In the genomic region with DNA sequence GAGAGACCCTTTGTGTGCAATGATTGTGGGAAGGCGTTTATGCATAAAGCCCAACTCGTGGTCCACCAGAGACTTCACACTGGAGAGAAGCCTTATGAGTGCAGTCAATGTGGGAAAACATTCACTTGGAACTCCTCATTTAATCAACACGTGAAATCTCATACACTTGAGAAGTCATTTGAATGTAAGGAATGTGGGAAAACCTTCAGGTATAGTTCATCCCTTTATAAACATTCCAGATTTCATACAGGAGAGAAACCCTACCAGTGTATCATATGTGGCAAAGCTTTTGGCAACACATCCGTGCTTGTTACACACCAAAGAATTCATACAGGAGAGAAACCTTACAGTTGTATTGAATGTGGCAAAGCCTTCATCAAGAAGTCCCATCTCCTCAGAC, we compare ENCODE assay signal across 21 cellular contexts. TPM values are rescaled to one million over a fixed set of nuclear protein-coding genes. Genes with fewer than 3 reads are reported as not detected.
DNase-seq lines count a peak whose midpoint lies in the region; ATAC-seq, FAIRE-seq and TF ChIP-seq lines count a peak whose summit lies in the region.
"Had no signal": no experiment of that assay in that cellular context is flagged by ENCODE, and none has a peak within 500 bp of the region (broad histone marks: within the 10 kb centered on the region; RNA-seq: fewer than 3 reads in every experiment).

No MANE protein-coding gene starts in this region.

- H3K9me3 ChIP-seq in HEK293 (ENCODE audit: control insufficient read depth, insufficient read depth, low read depth, low read length) (no peaks in the 10 kb centered on the region), K562 (replicated peaks; ENCODE audit: control insufficient read depth, insufficient read depth, low read depth, low read length) (peaks cover 6% of the 10 kb centered on the region)
- H3K9me3 ChIP-seq in CD8-positive, alpha-beta T cell (ENCODE audit: low read length), result no peaks in the 10 kb centered on the region
- H3K9me3 ChIP-seq: BE2C had no signal

- no peak for TF ChIP-seq RAD21 in K562 (CRISPR knock-in tag; conservative IDR thresholded peaks at IDR 0.05 in 1 of 2, IDR thresholded peaks at IDR 0.05 in 1 of 2)

- no peak overlapping the region for H2BK5ac ChIP-seq in mesendoderm (ENCODE audit: low read length)

- H3K23ac ChIP-seq in mesendoderm (ENCODE audit: low read length), result no peak overlapping the region

- TF ChIP-seq POLR2A in H54 (IDR thresholded peaks at IDR 0.05; ENCODE audit: low read depth, low read length) (no peak), K562 (conservative IDR thresholded peaks at IDR 0.05) (no peak)

- H3K27me3 Mint-ChIP-seq in CD8-positive, alpha-beta T cell (ENCODE audit: low read depth), result no peaks in the 10 kb centered on the region
- H3K27me3 Mint-ChIP-seq: CD4-positive, alpha-beta T cell had no signal

- H4K5ac ChIP-seq in mesendoderm (ENCODE audit: low read length), result no peak overlapping the region

- FAIRE-seq in H54 (lab: Jason Lieb, UNC) (peak; percentile 52), K562 (lab: Jason Lieb, UNC) (no peak)
- FAIRE-seq: GM12891, GM18507 had no signal

- no peak overlapping the region for H2BK120ac ChIP-seq in mesendoderm (ENCODE audit: low read depth, low read length)

- DNase-seq in H54 (ENCODE audit: insufficient read length, low spot score) (no peak), K562 (ENCODE audit: extremely low read depth in 1 of 4, low spot score in 3 of 4) (no peak), mesendoderm (peak; percentile 8), DMS153 treated with DMSO at 0.1 percent for 48 hours (lab: John Stamatoyannopoulos, UW; ENCODE audit: unreplicated experiment) (no peak), Ammon's horn (ENCODE audit: low spot score) (no peak)
- DNase-seq in CD8-positive, alpha-beta T cell, result no peak
- DNase-seq: BE2C; Calu3; CD4-positive, alpha-beta T cell; COR-L47; DMS53; DMS79 treated with DMSO at 0.1 percent for 48 hours; GF-D8; GOT3; H7; HCEC 1CT had no signal

- CTCF ChIA-PET in HEK293 (lab: Yijun Ruan, JAX) (no interaction called here), K562 (lab: Yijun Ruan, JAX; ENCODE audit: low intra/inter-chr PET ratio) (no interaction called here)
- CTCF ChIA-PET in CD8-positive, alpha-beta T cell (lab: Charles Lee), result no interaction called here

- no peaks in the 10 kb centered on the region for H3K9me1 ChIP-seq in K562 (ENCODE audit: control insufficient read depth, insufficient read depth, low read length)

- H3K79me2 ChIP-seq in K562 (ENCODE audit: control insufficient read depth, insufficient read depth, low read length) (no peaks in the 10 kb centered on the region), mesendoderm (ENCODE audit: control insufficient read depth, insufficient read depth, low read length) (no peaks in the 10 kb centered on the region)

- no peak overlapping the region for H3K27ac ChIP-seq in HEK293 (ENCODE audit: extremely low read depth, low read depth, low read length)
- H3K27ac ChIP-seq in K562 (ENCODE audit: extremely low read depth, low read depth, low read length), result no peak overlapping the region
- no peak overlapping the region for H3K27ac ChIP-seq in mesendoderm (ENCODE audit: low read depth, low read length)
- H3K27ac ChIP-seq in CD8-positive, alpha-beta T cell (ENCODE audit: low read depth, low read length), result no peak overlapping the region
- H3K27ac ChIP-seq: BLaER1 treated with 17β-estradiol and CSF1 and Interleukin-3, amounts not matched to agents 10 nM and 100 nM had no signal

- 55% methylated on average over 4 of the region's 4 CpGs for WGBS in K562 (ENCODE audit: insufficient coverage, low coverage, missing lambda C conversion rate)
- whole genome bisulfite sequencing in mesendoderm (ENCODE audit: extremely low coverage, insufficient coverage, low lambda C conversion rate), result no CpG with 5 or more reads among the region's 4 CpGs

- H2BK15ac ChIP-seq in mesendoderm (replicated peaks; ENCODE audit: low read depth), result no peak overlapping the region

- intact Hi-C loops in K562 (cut with micrococcal nuclease), result no loop called here
- intact Hi-C loops in CD8-positive, alpha-beta T cell (cut with DNase I, micrococcal nuclease), result no loop called here

- H2AFZ ChIP-seq in K562 (ENCODE audit: low read depth, low read length), result no peak overlapping the region

- H3K27me3 ChIP-seq in K562 (ENCODE audit: control insufficient read depth in 2 of 2, insufficient read depth in 2 of 2, low read length in 2 of 2) (no peaks in the 10 kb centered on the region), mesendoderm (ENCODE audit: insufficient read depth, low read length, poor library complexity) (no peaks in the 10 kb centered on the region)
- H3K27me3 ChIP-seq in CD8-positive, alpha-beta T cell (ENCODE audit: insufficient read depth, low read length), result no peaks in the 10 kb centered on the region
- H3K27me3 ChIP-seq: BE2C; BLaER1 treated with 17β-estradiol and CSF1 and Interleukin-3, amounts not matched to agents 10 nM and 100 nM had no signal

- H3K4me3 ChIP-seq in HEK293 (ENCODE audit: low read depth, low read length), result no peak overlapping the region
- H3K4me3 ChIP-seq in K562, result no peak overlapping the region
- peak overlapping the region; percentile 10 for H3K4me3 ChIP-seq in mesendoderm (ENCODE audit: low read length)
- no peak overlapping the region for H3K4me3 ChIP-seq in CD8-positive, alpha-beta T cell (ENCODE audit: low read depth, low read length)

- H3K9me3 Mint-ChIP-seq in CD8-positive, alpha-beta T cell, result peaks cover 19% of the 10 kb centered on the region

- TF ChIP-seq CTCF in HEK293 (tag by site-specific recombination; IDR thresholded peaks at IDR 0.05) (no peak), K562 (IDR thresholded peaks at IDR 0.05 in 2 of 3, conservative IDR thresholded peaks at IDR 0.05 in 1 of 3; ENCODE audit: insufficient read depth in 2 of 3, low read depth in 1 of 3, low read length in 3 of 3) (no peak)
- no peak for TF ChIP-seq CTCF in CD8-positive, alpha-beta T cell (IDR thresholded peaks at IDR 0.05)

- no peak overlapping the region for H2AK5ac ChIP-seq in mesendoderm (ENCODE audit: low read length)

- H3K4ac ChIP-seq in mesendoderm (ENCODE audit: low read depth, low read length), result no peak overlapping the region

- no peaks in the 10 kb centered on the region for H3K4me1 Mint-ChIP-seq in CD8-positive, alpha-beta T cell (ENCODE audit: low read depth)
- H3K4me1 Mint-ChIP-seq: CD14-positive monocyte had no signal

- H3K27ac Mint-ChIP-seq in CD8-positive, alpha-beta T cell, result no peak overlapping the region
- H3K27ac Mint-ChIP-seq: CD14-positive monocyte; CD4-positive, alpha-beta T cell had no signal

- no peaks in the 10 kb centered on the region for H3K79me1 ChIP-seq in mesendoderm (ENCODE audit: low read length)

- POLR2A ChIA-PET in HEK293 (lab: Yijun Ruan, JAX), result no interaction called here
- POLR2A ChIA-PET in K562 (lab: Yijun Ruan, JAX), result interaction anchor here (1.2 kb wide), 1 partner anchor 16 kb away, joined by 5 read pairs; a partner anchor contains a TSS
- POLR2A ChIA-PET in CD8-positive, alpha-beta T cell (lab: Charles Lee), result no interaction called here

- no peak overlapping the region for H4K8ac ChIP-seq in mesendoderm (ENCODE audit: low read depth, low read length)

- no peaks in the 10 kb centered on the region for H3K4me1 ChIP-seq in HEK293 (ENCODE audit: control insufficient read depth, insufficient read depth, low read length)
- H3K4me1 ChIP-seq in K562 (replicated peaks in 1 of 2; ENCODE audit: control insufficient read depth in 2 of 2, insufficient read depth in 2 of 2, low read length in 2 of 2), result no peaks in the 10 kb centered on the region
- H3K4me1 ChIP-seq in mesendoderm (ENCODE audit: control insufficient read depth, low read depth, low read length), result no peaks in the 10 kb centered on the region
- no peaks in the 10 kb centered on the region for H3K4me1 ChIP-seq in CD8-positive, alpha-beta T cell (ENCODE audit: insufficient read depth, low read length)
- H3K4me1 ChIP-seq: BE2C; BLaER1 treated with 17β-estradiol and CSF1 and Interleukin-3, amounts not matched to agents 10 nM and 100 nM had no signal

- H3K4me2 ChIP-seq in K562 (ENCODE audit: insufficient read depth, low read length) (no peak overlapping the region), mesendoderm (ENCODE audit: low read length) (no peak overlapping the region)
- H3K4me2 ChIP-seq: BLaER1 treated with 17β-estradiol and CSF1 and Interleukin-3, amounts not matched to agents 10 nM and 100 nM had no signal

- H3K56ac ChIP-seq in mesendoderm (ENCODE audit: low read length), result no peak overlapping the region

- in situ Hi-C loops in K562 (cut with MboI), result no loop called here

- H3K36me3 ChIP-seq in HEK293 (ENCODE audit: control insufficient read depth in 2 of 2, insufficient read depth in 1 of 2, low read length in 2 of 2), result peaks cover 20 to 51% of the 10 kb centered on the region in 2 experiments
- H3K36me3 ChIP-seq in K562 (ENCODE audit: control insufficient read depth, insufficient read depth, low read length), result peaks cover 21% of the 10 kb centered on the region; the same call in 2 of the 3 replicates
- H3K36me3 ChIP-seq in mesendoderm (ENCODE audit: control insufficient read depth, insufficient read depth, low read length), result peaks cover 4% of the 10 kb centered on the region
- H3K36me3 ChIP-seq in CD8-positive, alpha-beta T cell (ENCODE audit: insufficient read depth, low read length), result peaks cover 4% of the 10 kb centered on the region
- H3K36me3 ChIP-seq: BE2C had no signal

- no TSS peak for BruUV-seq in K562 (replicated peaks; lab: Mats Ljungman, UMichigan)

- no peak overlapping the region for H3K9ac ChIP-seq in K562 (ENCODE audit: insufficient read depth in 1 of 2, low read depth in 2 of 2, low read length in 2 of 2)
- H3K9ac ChIP-seq in mesendoderm (ENCODE audit: low read length), result no peak overlapping the region
- H3K9ac ChIP-seq: BLaER1 treated with 17β-estradiol and CSF1 and Interleukin-3, amounts not matched to agents 10 nM and 100 nM had no signal

- peaks cover 51% of the 10 kb centered on the region for H3K36me3 Mint-ChIP-seq in CD8-positive, alpha-beta T cell

- H4K20me1 ChIP-seq in K562 (replicated peaks; ENCODE audit: control insufficient read depth, insufficient read depth, low read length), result no peaks in the 10 kb centered on the region
- H4K20me1 ChIP-seq: BLaER1 treated with 17β-estradiol and CSF1 and Interleukin-3, amounts not matched to agents 10 nM and 100 nM had no signal

- H3K18ac ChIP-seq in mesendoderm (ENCODE audit: low read length), result no peak overlapping the region

- no peak overlapping the region for H3K4me3 Mint-ChIP-seq in CD8-positive, alpha-beta T cell
- H3K4me3 Mint-ChIP-seq: CD14-positive monocyte; CD4-positive, alpha-beta T cell had no signal

- no peak for ATAC-seq in K562
- ATAC-seq in CD8-positive, alpha-beta T cell, result no peak

- no peak for TF ChIP-seq EP300 in K562 (IDR thresholded peaks at IDR 0.05; ENCODE audit: low read length)

RNA-seq across cellular contexts. Expression of a gene that starts 15.5 kb away (rescaled TPM):
- total RNA-seq in K562 (2011; cell fraction: chromatin; rRNA removed; ENCODE audit: low replicate concordance), result 8.1 and 18.7 TPM in 2 replicates
- total RNA-seq in K562 (2011; cell fraction: nucleolus; rRNA removed), result 5.8 and 6.6 TPM in 2 replicates
- 6.8 and 11.0 TPM in 2 replicates for total RNA-seq in K562 (2011; cell fraction: nucleoplasm; rRNA removed)
- 4.6 and 5.4 TPM in 2 replicates for total RNA-seq in K562 (2014; rRNA removed)
- total RNA-seq in K562 (2014; rRNA removed; fragmentation: Illumina TruSeq; extraction: Trizol), result 6.7 and 7.8 TPM in 2 replicates
- total RNA-seq in K562 (2015; rRNA removed; fragmentation: Illumina TruSeq; extraction: Trizol), result 7.1 and 8.8 TPM in 2 replicates
- total RNA-seq in K562 (2021), result 4.3 and 4.8 TPM in 2 replicates
- polyA plus RNA-seq in K562 (2011; rRNA removed), result 5.2 and 5.5 TPM in 2 replicates
- polyA plus RNA-seq in K562 (2011; cell fraction: cytosol; rRNA removed), result 1.4 and 2.2 TPM in 2 replicates
- polyA plus RNA-seq in K562 (2011; cell fraction: nucleus; rRNA removed), result 5.3 and 8.2 TPM in 2 replicates
- polyA plus RNA-seq in K562 (2012), result 4.3 and 4.7 TPM in 2 replicates
- polyA plus RNA-seq in K562 (2014; fragmentation: Illumina TruSeq; extraction: Trizol), result 5.3 and 6.0 TPM in 2 replicates
- polyA plus RNA-seq in K562 (2014; fragmentation: Nextera tagmentation; extraction: Ambion mirVana), result 1 to 10 TPM; 5.3 to 6.1 TPM
- 5.1 and 5.3 TPM in 2 replicates for polyA plus RNA-seq in K562 (2014; rRNA removed)
- 8.0 and 8.5 TPM in 2 replicates for polyA minus RNA-seq in K562 (2011; rRNA and poly(A)+ RNA removed)
- 2.0 and 2.4 TPM in 2 replicates for polyA minus RNA-seq in K562 (2011; cell fraction: cytosol; rRNA and poly(A)+ RNA removed)
- polyA minus RNA-seq in K562 (2011; cell fraction: nucleus; rRNA and poly(A)+ RNA removed), result 1.9 and 6.1 TPM in 2 replicates
- polyA plus RNA-seq in mesendoderm (2013, experiment 1 of 2), result 3.8 TPM
- polyA plus RNA-seq in mesendoderm (2013, experiment 2 of 2), result 3.4 TPM
- total RNA-seq in CD8-positive, alpha-beta T cell, result 1 to 10 TPM; 2.9 TPM

RNA-seq across cellular contexts. Expression of a gene that starts 38.4 kb away (rescaled TPM):
- total RNA-seq in K562 (2011; cell fraction: chromatin; rRNA removed; ENCODE audit: low replicate concordance), result 6.0 and 10.3 TPM in 2 replicates
- 5.3 and 5.5 TPM in 2 replicates for total RNA-seq in K562 (2011; cell fraction: nucleolus; rRNA removed)
- total RNA-seq in K562 (2011; cell fraction: nucleoplasm; rRNA removed), result 3.7 and 5.4 TPM in 2 replicates
- total RNA-seq in K562 (2014; rRNA removed) (2.6 and 3.8 TPM in 2 replicates), K562 (2014; rRNA removed; fragmentation: Illumina TruSeq; extraction: Trizol) (2.7 and 2.9 TPM in 2 replicates), K562 (2015; rRNA removed; fragmentation: Illumina TruSeq; extraction: Trizol) (2.3 and 2.8 TPM in 2 replicates), K562 (2021) (2.1 and 2.6 TPM in 2 replicates)
- polyA plus RNA-seq in K562 (2011; rRNA removed) (2.0 and 3.3 TPM in 2 replicates), K562 (2014; fragmentation: Illumina TruSeq; extraction: Trizol) (3.5 and 3.9 TPM in 2 replicates), K562 (2014; fragmentation: Nextera tagmentation; extraction: Ambion mirVana) (1 to 10 TPM; 1.1 to 1.3 TPM), K562 (2014; rRNA removed) (3.8 and 4.3 TPM in 2 replicates)
- 1.1 and 1.8 TPM in 2 replicates for polyA plus RNA-seq in K562 (2011; cell fraction: cytosol; rRNA removed)
- polyA plus RNA-seq in K562 (2011; cell fraction: nucleus; rRNA removed), result 3.0 and 3.7 TPM in 2 replicates
- 3.0 and 3.7 TPM in 2 replicates for polyA plus RNA-seq in K562 (2012)
- 4.3 and 4.4 TPM in 2 replicates for polyA minus RNA-seq in K562 (2011; rRNA and poly(A)+ RNA removed)
- polyA minus RNA-seq in K562 (2011; cell fraction: cytosol; rRNA and poly(A)+ RNA removed), result 1.6 and 3.5 TPM in 2 replicates
- 2.3 and 4.3 TPM in 2 replicates for polyA minus RNA-seq in K562 (2011; cell fraction: nucleus; rRNA and poly(A)+ RNA removed)
- polyA plus RNA-seq in mesendoderm (2013, experiment 1 of 2), result 6.5 TPM
- polyA plus RNA-seq in mesendoderm (2013, experiment 2 of 2), result 6.2 TPM
- 1 to 10 TPM; 6.7 to 7.6 TPM for total RNA-seq in CD8-positive, alpha-beta T cell
